12 cellular contexts compared by ENCODE assay signal in the genomic region with DNA sequence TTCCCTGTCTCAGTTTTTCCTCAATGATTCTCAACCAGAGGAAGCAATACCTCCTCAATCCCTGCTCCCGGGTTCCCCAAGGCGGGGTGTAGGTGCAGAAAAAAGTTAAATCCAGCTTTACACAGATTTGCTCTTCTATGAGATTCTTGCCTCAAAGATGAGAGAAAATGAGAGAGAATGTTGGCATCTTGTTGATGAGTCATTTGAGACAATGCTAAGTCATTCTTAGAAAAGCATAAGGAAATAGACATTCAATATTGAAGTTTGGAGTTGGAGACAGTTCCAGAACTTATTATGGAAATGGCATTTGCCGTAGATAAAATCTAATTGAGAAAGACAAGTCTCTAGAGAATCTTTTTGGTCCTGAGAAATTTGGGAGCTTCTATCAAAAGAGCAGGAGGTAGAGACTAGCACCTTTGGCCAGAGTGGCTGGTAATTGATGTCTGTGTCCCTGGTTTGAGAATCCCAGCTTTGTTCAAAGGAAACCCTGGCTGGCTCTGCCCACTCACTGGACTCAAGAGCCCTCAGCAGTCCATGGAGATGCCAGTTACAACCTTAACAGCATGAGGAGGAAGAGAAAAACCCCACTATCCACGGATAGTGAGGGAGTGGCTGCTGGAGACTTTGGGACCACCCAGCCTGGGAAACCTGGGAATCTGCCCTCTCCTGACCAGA.
DNase-seq lines count a peak whose midpoint lies in the region; ATAC-seq, FAIRE-seq and TF ChIP-seq lines count a peak whose summit lies in the region.
"Had no signal": no experiment of that assay in that cellular context is flagged by ENCODE, and none has a peak within 500 bp of the region (broad histone marks: within the 10 kb centered on the region; RNA-seq: fewer than 3 reads in every experiment).

No MANE protein-coding gene starts in this region.

- H3K9me3 ChIP-seq in GM23248 (ENCODE audit: low read depth) (no peaks in the 10 kb centered on the region), esophagus squamous epithelium (no peaks in the 10 kb centered on the region)
- H3K9me3 ChIP-seq: spleen had no signal

- H3K27me3 Mint-ChIP-seq in activated naive CD8-positive, alpha-beta T cell treated with anti-CD3 and anti-CD28 coated beads for 36 hours: peaks cover 16% of the 10 kb centered on the region

- H3K9me3 Mint-ChIP-seq in activated naive CD8-positive, alpha-beta T cell treated with anti-CD3 and anti-CD28 coated beads for 36 hours: no peaks in the 10 kb centered on the region

- no peaks in the 10 kb centered on the region for H4K20me1 ChIP-seq in GM23248 (ENCODE audit: insufficient read depth)

- no peaks in the 10 kb centered on the region for H3K79me2 ChIP-seq in GM23248 (ENCODE audit: insufficient read depth)

- FAIRE-seq in RCC 7860 (lab: Jason Lieb, UNC): peak; percentile 62
- FAIRE-seq in frontal cortex (lab: Jason Lieb, UNC): no peak

- TF ChIP-seq CTCF in esophagus squamous epithelium (IDR thresholded peaks at IDR 0.05): no peak

- H3K4me2 ChIP-seq in GM23248 (ENCODE audit: unreplicated experiment): peak overlapping the region; percentile 45

- WGBS in GM23248 (ENCODE audit: low coverage in 1 of 2, low lambda C conversion rate in 2 of 2, missing lambda C conversion rate in 2 of 2), 2 experiments: 53 to 56% methylated on average over 4 of the region's 4 CpGs
- WGBS in esophagus squamous epithelium, 2 donors: 39% methylated on average over 3 to 4 of the region's 4 CpGs

- H3K4me1 Mint-ChIP-seq in activated naive CD8-positive, alpha-beta T cell treated with anti-CD3 and anti-CD28 coated beads for 36 hours: no peaks in the 10 kb centered on the region

- in situ Hi-C loops in GM23248 (cut with MboI): no loop called here

- intact Hi-C loops in esophagus squamous epithelium (cut with DNase I): no loop called here

- no peaks in the 10 kb centered on the region for H3K36me3 ChIP-seq in GM23248 (ENCODE audit: low read depth)
- H3K36me3 ChIP-seq in esophagus squamous epithelium: no peaks in the 10 kb centered on the region
- H3K36me3 ChIP-seq: spleen had no signal

- TF ChIP-seq POLR2A in esophagus squamous epithelium (IDR thresholded peaks at IDR 0.05): no peak

- H3K36me3 Mint-ChIP-seq in activated naive CD8-positive, alpha-beta T cell treated with anti-CD3 and anti-CD28 coated beads for 36 hours: no peaks in the 10 kb centered on the region
- H3K36me3 Mint-ChIP-seq: activated CD8-positive, alpha-beta memory T cell treated with anti-CD3 and anti-CD28 coated beads, Interleukin-2, amount 10 ng/mL, durations not matched to agents 7 days and 5 days had no signal

- H2AFZ ChIP-seq in GM23248: 0 out of 2 replicates have a peak overlapping the region, but pooled peaks have one; percentile 13

- ATAC-seq in GM21423 (IDR thresholded peaks at IDR 0.05; ENCODE audit: unreplicated experiment) (no peak), GM21447 (IDR thresholded peaks at IDR 0.05; ENCODE audit: unreplicated experiment) (no peak)
- ATAC-seq: activated CD8-positive, alpha-beta memory T cell treated with anti-CD3 and anti-CD28 coated beads, Interleukin-2, amount 10 ng/mL, durations not matched to agents 7 days and 5 days had no signal

- H3K9ac ChIP-seq in GM23248: peak overlapping the region; percentile 67

- H3K4me3 Mint-ChIP-seq in activated naive CD8-positive, alpha-beta T cell treated with anti-CD3 and anti-CD28 coated beads for 36 hours: no peak overlapping the region
- H3K4me3 Mint-ChIP-seq: activated CD8-positive, alpha-beta memory T cell treated with anti-CD3 and anti-CD28 coated beads, Interleukin-2, amount 10 ng/mL, durations not matched to agents 7 days and 5 days had no signal

- H3F3A ChIP-seq in GM23248 (ENCODE audit: insufficient read depth): peaks cover 62% of the 10 kb centered on the region

- H3K27ac Mint-ChIP-seq in activated naive CD8-positive, alpha-beta T cell treated with anti-CD3 and anti-CD28 coated beads for 36 hours: no peak overlapping the region
- H3K27ac Mint-ChIP-seq: activated CD8-positive, alpha-beta memory T cell treated with anti-CD3 and anti-CD28 coated beads, Interleukin-2, amount 10 ng/mL, durations not matched to agents 7 days and 5 days had no signal

- peaks cover 40% of the 10 kb centered on the region for H3K4me1 ChIP-seq in GM23248 (ENCODE audit: insufficient read depth)
- H3K4me1 ChIP-seq in esophagus squamous epithelium: peaks cover 0 to 24% (median 15%) of the 10 kb centered on the region in 3 donors
- H3K4me1 ChIP-seq: spleen had no signal

- peak; percentile 81 for DNase-seq in GM23248
- DNase-seq in RCC 7860 (ENCODE audit: low spot score): peak; percentile 31
- DNase-seq in esophagus squamous epithelium (lab: John Stamatoyannopoulos, UW): no peak
- DNase-seq in renal cortical epithelial cell (ENCODE audit: low read depth): peak; percentile 76
- no peak for DNase-seq in frontal cortex (ENCODE audit: low spot score in 2 of 2)
- DNase-seq in activated naive CD8-positive, alpha-beta T cell treated with anti-CD3 and anti-CD28 coated beads for 36 hours: no peak
- DNase-seq: activated CD8-positive, alpha-beta memory T cell treated with anti-CD3 and anti-CD28 coated beads, Interleukin-2, amount 10 ng/mL, durations not matched to agents 7 days and 5 days; effector memory CD4-positive, alpha-beta T cell; NCI-H1436 treated with DMSO at 0.1 percent for 48 hours; spleen had no signal

- H3K27me3 ChIP-seq in GM23248 (replicated peaks; ENCODE audit: insufficient read depth): no peaks in the 10 kb centered on the region
- no peaks in the 10 kb centered on the region for H3K27me3 ChIP-seq in esophagus squamous epithelium

- no peaks in the 10 kb centered on the region for H3K9me2 ChIP-seq in GM23248 (ENCODE audit: insufficient read depth)

- peak overlapping the region; percentile 97 for H3K27ac ChIP-seq in GM23248
- H3K27ac ChIP-seq in esophagus squamous epithelium: peak overlapping the region; percentile 26 to 56 (median 40)
- H3K27ac ChIP-seq: spleen had no signal

- H3K4me3 ChIP-seq in GM23248 (no peak overlapping the region), esophagus squamous epithelium (no peak overlapping the region)
- H3K4me3 ChIP-seq: spleen had no signal

Comparison
In these comparisons a context has a peak if more than half of its experiments do, and no peak if none do; other contexts are left out.
1. DNase-seq: peak in GM23248 (single experiment), RCC 7860 (single experiment) and renal cortical epithelial cell (single experiment); none in esophagus squamous epithelium (single experiment), frontal cortex (0 of 2) and activated naive CD8-positive, alpha-beta T cell treated with anti-CD3 and anti-CD28 coated beads for 36 hours (single experiment).